Comparison of ENCODE assay signal across 1 cellular context in the genomic region with DNA sequence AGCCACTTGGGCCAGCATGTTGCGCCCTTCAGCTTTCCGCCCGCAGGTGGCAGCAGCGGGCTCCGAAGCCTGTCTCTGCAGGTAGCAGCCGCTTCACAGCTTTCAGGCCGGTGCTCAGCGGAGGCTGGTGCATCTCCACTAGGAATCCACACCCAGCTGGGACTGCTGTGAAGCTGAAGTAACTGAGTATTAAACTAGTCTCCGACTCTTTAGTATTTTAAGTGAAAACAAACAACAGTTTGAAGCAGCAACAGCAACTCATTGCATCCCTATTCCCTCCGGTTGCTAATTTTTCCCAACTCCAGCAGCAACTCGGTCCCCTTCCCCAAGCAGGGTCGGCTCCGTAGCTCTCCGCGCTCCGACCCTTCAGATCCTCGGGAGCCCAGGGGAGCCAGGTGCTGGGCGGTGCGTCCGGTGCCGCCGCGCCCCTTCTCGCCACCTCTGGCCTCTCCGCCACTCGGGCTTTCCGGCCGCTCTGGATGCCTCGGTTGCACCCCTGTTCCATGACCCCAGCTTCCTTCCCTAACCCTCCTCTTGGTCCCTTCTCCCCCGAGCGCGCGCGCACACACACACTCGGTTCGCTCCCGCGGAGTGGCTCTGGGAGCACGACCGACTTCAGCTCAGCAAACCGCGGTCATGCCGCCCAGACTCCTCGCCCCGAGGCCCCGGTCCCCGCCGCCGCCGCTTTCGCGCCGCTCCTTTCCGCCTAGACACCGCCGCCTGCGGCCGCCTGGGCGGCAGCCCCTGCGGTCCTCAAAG.
TF ChIP-seq lines count a peak whose summit lies in the region.

No MANE protein-coding gene starts in this region.

TF ChIP-seq in HEK293, 187 proteins besides CTCF, POLR2A, EP300 and RAD21 (continued from another document and continues in another):
- TF ChIP-seq, protein P1, sequence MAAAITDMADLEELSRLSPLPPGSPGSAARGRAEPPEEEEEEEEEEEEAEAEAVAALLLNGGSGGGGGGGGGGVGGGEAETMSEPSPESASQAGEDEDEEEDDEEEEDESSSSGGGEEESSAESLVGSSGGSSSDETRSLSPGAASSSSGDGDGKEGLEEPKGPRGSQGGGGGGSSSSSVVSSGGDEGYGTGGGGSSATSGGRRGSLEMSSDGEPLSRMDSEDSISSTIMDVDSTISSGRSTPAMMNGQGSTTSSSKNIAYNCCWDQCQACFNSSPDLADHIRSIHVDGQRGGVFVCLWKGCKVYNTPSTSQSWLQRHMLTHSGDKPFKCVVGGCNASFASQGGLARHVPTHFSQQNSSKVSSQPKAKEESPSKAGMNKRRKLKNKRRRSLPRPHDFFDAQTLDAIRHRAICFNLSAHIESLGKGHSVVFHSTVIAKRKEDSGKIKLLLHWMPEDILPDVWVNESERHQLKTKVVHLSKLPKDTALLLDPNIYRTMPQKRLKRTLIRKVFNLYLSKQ (tag by site-specific recombination; IDR thresholded peaks at IDR 0.05; ENCODE audit: borderline replicate concordance) = no peak
- peak; percentile 48; the same call in 1 of the 2 replicates for TF ChIP-seq SP7 (tag by site-specific recombination; IDR thresholded peaks at IDR 0.05)
- TF ChIP-seq, protein P2, sequence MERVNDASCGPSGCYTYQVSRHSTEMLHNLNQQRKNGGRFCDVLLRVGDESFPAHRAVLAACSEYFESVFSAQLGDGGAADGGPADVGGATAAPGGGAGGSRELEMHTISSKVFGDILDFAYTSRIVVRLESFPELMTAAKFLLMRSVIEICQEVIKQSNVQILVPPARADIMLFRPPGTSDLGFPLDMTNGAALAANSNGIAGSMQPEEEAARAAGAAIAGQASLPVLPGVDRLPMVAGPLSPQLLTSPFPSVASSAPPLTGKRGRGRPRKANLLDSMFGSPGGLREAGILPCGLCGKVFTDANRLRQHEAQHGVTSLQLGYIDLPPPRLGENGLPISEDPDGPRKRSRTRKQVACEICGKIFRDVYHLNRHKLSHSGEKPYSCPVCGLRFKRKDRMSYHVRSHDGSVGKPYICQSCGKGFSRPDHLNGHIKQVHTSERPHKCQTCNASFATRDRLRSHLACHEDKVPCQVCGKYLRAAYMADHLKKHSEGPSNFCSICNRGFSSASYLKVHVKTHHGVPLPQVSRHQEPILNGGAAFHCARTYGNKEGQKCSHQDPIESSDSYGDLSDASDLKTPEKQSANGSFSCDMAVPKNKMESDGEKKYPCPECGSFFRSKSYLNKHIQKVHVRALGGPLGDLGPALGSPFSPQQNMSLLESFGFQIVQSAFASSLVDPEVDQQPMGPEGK (tag by site-specific recombination; IDR thresholded peaks at IDR 0.05) = peak; percentile 73; the same call in 1 of the 2 replicates
- TF ChIP-seq ZNF19 (tag by site-specific recombination; IDR thresholded peaks at IDR 0.05; ENCODE audit: low read depth) = no peak
- no peak; the same call in 1 of the 2 replicates for TF ChIP-seq ZNF76 (tag by site-specific recombination; IDR thresholded peaks at IDR 0.05; ENCODE audit: borderline replicate concordance, low read depth)
- TF ChIP-seq SP2 (tag by site-specific recombination; IDR thresholded peaks at IDR 0.05) = no peak
- no peak for TF ChIP-seq SALL2 (tag by site-specific recombination; IDR thresholded peaks at IDR 0.05; ENCODE audit: borderline replicate concordance)
- TF ChIP-seq, protein P3, sequence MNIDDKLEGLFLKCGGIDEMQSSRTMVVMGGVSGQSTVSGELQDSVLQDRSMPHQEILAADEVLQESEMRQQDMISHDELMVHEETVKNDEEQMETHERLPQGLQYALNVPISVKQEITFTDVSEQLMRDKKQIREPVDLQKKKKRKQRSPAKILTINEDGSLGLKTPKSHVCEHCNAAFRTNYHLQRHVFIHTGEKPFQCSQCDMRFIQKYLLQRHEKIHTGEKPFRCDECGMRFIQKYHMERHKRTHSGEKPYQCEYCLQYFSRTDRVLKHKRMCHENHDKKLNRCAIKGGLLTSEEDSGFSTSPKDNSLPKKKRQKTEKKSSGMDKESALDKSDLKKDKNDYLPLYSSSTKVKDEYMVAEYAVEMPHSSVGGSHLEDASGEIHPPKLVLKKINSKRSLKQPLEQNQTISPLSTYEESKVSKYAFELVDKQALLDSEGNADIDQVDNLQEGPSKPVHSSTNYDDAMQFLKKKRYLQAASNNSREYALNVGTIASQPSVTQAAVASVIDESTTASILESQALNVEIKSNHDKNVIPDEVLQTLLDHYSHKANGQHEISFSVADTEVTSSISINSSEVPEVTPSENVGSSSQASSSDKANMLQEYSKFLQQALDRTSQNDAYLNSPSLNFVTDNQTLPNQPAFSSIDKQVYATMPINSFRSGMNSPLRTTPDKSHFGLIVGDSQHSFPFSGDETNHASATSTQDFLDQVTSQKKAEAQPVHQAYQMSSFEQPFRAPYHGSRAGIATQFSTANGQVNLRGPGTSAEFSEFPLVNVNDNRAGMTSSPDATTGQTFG (tag by site-specific recombination; IDR thresholded peaks at IDR 0.05; ENCODE audit: borderline replicate concordance) = no peak
- no peak for TF ChIP-seq ZNF302 (tag by site-specific recombination; IDR thresholded peaks at IDR 0.05; ENCODE audit: low read depth)
- peak; percentile 88 for TF ChIP-seq ZNF335 (tag by site-specific recombination; conservative IDR thresholded peaks at IDR 0.05)
- TF ChIP-seq SCRT2 (tag by site-specific recombination; IDR thresholded peaks at IDR 0.05) = peak; percentile 50; the same call in 1 of the 2 replicates
- TF ChIP-seq ZNF624 (tag by site-specific recombination; IDR thresholded peaks at IDR 0.05) = no peak
- TF ChIP-seq, protein P4, sequence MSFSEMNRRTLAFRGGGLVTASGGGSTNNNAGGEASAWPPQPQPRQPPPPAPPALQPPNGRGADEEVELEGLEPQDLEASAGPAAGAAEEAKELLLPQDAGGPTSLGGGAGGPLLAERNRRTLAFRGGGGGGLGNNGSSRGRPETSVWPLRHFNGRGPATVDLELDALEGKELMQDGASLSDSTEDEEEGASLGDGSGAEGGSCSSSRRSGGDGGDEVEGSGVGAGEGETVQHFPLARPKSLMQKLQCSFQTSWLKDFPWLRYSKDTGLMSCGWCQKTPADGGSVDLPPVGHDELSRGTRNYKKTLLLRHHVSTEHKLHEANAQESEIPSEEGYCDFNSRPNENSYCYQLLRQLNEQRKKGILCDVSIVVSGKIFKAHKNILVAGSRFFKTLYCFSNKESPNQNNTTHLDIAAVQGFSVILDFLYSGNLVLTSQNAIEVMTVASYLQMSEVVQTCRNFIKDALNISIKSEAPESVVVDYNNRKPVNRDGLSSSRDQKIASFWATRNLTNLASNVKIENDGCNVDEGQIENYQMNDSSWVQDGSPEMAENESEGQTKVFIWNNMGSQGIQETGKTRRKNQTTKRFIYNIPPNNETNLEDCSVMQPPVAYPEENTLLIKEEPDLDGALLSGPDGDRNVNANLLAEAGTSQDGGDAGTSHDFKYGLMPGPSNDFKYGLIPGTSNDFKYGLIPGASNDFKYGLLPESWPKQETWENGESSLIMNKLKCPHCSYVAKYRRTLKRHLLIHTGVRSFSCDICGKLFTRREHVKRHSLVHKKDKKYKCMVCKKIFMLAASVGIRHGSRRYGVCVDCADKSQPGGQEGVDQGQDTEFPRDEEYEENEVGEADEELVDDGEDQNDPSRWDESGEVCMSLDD (tag by site-specific recombination; IDR thresholded peaks at IDR 0.05) = peak; percentile 83
- no peak for TF ChIP-seq GLI2 (tag by site-specific recombination; IDR thresholded peaks at IDR 0.05; ENCODE audit: borderline replicate concordance, low read depth)
- TF ChIP-seq, protein P5, sequence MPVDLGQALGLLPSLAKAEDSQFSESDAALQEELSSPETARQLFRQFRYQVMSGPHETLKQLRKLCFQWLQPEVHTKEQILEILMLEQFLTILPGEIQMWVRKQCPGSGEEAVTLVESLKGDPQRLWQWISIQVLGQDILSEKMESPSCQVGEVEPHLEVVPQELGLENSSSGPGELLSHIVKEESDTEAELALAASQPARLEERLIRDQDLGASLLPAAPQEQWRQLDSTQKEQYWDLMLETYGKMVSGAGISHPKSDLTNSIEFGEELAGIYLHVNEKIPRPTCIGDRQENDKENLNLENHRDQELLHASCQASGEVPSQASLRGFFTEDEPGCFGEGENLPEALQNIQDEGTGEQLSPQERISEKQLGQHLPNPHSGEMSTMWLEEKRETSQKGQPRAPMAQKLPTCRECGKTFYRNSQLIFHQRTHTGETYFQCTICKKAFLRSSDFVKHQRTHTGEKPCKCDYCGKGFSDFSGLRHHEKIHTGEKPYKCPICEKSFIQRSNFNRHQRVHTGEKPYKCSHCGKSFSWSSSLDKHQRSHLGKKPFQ (tag by site-specific recombination; IDR thresholded peaks at IDR 0.05) = peak; percentile 19; the same call in 1 of the 2 replicates
- TF ChIP-seq ZNF48 (tag by site-specific recombination; IDR thresholded peaks at IDR 0.05) = no peak
- TF ChIP-seq ZNF777 (tag by site-specific recombination; IDR thresholded peaks at IDR 0.05; ENCODE audit: borderline replicate concordance) = peak; percentile 59; the same call in 1 of the 2 replicates
- TF ChIP-seq PRDM1 (tag by site-specific recombination; IDR thresholded peaks at IDR 0.05) = no peak
- no peak for TF ChIP-seq ZBTB7A (tag by site-specific recombination; IDR thresholded peaks at IDR 0.05; ENCODE audit: low read depth)
- TF ChIP-seq ZNF37A (tag by site-specific recombination; IDR thresholded peaks at IDR 0.05) = no peak
- TF ChIP-seq ZNF311 (tag by site-specific recombination; IDR thresholded peaks at IDR 0.05; ENCODE audit: borderline replicate concordance) = no peak
- TF ChIP-seq ZNF266 (tag by site-specific recombination; IDR thresholded peaks at IDR 0.05; ENCODE audit: low read depth) = no peak
- TF ChIP-seq, protein P6, sequence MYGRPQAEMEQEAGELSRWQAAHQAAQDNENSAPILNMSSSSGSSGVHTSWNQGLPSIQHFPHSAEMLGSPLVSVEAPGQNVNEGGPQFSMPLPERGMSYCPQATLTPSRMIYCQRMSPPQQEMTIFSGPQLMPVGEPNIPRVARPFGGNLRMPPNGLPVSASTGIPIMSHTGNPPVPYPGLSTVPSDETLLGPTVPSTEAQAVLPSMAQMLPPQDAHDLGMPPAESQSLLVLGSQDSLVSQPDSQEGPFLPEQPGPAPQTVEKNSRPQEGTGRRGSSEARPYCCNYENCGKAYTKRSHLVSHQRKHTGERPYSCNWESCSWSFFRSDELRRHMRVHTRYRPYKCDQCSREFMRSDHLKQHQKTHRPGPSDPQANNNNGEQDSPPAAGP (tag by site-specific recombination; IDR thresholded peaks at IDR 0.05) = peak; percentile 27; the same call in 1 of the 2 replicates
- no peak for TF ChIP-seq ZNF133 (tag by site-specific recombination; IDR thresholded peaks at IDR 0.05)
- 0 out of 2 replicates have a peak, but pooled peaks have one; percentile 90 for TF ChIP-seq HOXC10 (CRISPR knock-in tag; IDR thresholded peaks at IDR 0.05)
- TF ChIP-seq, protein P7, sequence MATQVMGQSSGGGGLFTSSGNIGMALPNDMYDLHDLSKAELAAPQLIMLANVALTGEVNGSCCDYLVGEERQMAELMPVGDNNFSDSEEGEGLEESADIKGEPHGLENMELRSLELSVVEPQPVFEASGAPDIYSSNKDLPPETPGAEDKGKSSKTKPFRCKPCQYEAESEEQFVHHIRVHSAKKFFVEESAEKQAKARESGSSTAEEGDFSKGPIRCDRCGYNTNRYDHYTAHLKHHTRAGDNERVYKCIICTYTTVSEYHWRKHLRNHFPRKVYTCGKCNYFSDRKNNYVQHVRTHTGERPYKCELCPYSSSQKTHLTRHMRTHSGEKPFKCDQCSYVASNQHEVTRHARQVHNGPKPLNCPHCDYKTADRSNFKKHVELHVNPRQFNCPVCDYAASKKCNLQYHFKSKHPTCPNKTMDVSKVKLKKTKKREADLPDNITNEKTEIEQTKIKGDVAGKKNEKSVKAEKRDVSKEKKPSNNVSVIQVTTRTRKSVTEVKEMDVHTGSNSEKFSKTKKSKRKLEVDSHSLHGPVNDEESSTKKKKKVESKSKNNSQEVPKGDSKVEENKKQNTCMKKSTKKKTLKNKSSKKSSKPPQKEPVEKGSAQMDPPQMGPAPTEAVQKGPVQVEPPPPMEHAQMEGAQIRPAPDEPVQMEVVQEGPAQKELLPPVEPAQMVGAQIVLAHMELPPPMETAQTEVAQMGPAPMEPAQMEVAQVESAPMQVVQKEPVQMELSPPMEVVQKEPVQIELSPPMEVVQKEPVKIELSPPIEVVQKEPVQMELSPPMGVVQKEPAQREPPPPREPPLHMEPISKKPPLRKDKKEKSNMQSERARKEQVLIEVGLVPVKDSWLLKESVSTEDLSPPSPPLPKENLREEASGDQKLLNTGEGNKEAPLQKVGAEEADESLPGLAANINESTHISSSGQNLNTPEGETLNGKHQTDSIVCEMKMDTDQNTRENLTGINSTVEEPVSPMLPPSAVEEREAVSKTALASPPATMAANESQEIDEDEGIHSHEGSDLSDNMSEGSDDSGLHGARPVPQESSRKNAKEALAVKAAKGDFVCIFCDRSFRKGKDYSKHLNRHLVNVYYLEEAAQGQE (tag by site-specific recombination; IDR thresholded peaks at IDR 0.05) = 0 out of 2 replicates have a peak, but pooled peaks have one; percentile 30
- TF ChIP-seq, protein P8, sequence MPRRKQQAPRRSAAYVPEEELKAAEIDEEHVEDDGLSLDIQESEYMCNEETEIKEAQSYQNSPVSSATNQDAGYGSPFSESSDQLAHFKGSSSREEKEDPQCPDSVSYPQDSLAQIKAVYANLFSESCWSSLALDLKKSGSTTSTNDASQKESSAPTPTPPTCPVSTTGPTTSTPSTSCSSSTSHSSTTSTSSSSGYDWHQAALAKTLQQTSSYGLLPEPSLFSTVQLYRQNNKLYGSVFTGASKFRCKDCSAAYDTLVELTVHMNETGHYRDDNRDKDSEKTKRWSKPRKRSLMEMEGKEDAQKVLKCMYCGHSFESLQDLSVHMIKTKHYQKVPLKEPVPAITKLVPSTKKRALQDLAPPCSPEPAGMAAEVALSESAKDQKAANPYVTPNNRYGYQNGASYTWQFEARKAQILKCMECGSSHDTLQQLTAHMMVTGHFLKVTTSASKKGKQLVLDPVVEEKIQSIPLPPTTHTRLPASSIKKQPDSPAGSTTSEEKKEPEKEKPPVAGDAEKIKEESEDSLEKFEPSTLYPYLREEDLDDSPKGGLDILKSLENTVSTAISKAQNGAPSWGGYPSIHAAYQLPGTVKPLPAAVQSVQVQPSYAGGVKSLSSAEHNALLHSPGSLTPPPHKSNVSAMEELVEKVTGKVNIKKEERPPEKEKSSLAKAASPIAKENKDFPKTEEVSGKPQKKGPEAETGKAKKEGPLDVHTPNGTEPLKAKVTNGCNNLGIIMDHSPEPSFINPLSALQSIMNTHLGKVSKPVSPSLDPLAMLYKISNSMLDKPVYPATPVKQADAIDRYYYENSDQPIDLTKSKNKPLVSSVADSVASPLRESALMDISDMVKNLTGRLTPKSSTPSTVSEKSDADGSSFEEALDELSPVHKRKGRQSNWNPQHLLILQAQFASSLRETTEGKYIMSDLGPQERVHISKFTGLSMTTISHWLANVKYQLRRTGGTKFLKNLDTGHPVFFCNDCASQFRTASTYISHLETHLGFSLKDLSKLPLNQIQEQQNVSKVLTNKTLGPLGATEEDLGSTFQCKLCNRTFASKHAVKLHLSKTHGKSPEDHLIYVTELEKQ (tag by site-specific recombination; IDR thresholded peaks at IDR 0.05; ENCODE audit: borderline replicate concordance) = no peak
- 0 out of 2 replicates have a peak, but pooled peaks have one; percentile 22 for TF ChIP-seq YY1 (tag by site-specific recombination; IDR thresholded peaks at IDR 0.05)
- peak; percentile 90 for TF ChIP-seq ZEB2 (tag by site-specific recombination; IDR thresholded peaks at IDR 0.05)
- peak; percentile 50; the same call in 1 of the 2 replicates for TF ChIP-seq ZFHX2 (tag by site-specific recombination; conservative IDR thresholded peaks at IDR 0.05)
- TF ChIP-seq IKZF3 (tag by site-specific recombination; IDR thresholded peaks at IDR 0.05) = peak; percentile 71
- peak; percentile 51; the same call in 1 of the 2 replicates for TF ChIP-seq ZNF324 (tag by site-specific recombination; IDR thresholded peaks at IDR 0.05)
- no peak for TF ChIP-seq ZNF23 (tag by site-specific recombination; IDR thresholded peaks at IDR 0.05; ENCODE audit: borderline replicate concordance)
- TF ChIP-seq ZNF501 (tag by site-specific recombination; IDR thresholded peaks at IDR 0.05) = peak; percentile 51; the same call in 1 of the 2 replicates
- TF ChIP-seq SP3 (tag by site-specific recombination; IDR thresholded peaks at IDR 0.05) = no peak
- peak; percentile 88 for TF ChIP-seq ZBTB17 (tag by site-specific recombination; IDR thresholded peaks at IDR 0.05)
- no peak for TF ChIP-seq ZNF350 (tag by site-specific recombination; IDR thresholded peaks at IDR 0.05)
